ENCODE assay signal across 8 cellular contexts in genomic region chr1:28882009-28882628, GRCh38. TPM values are rescaled to one million over a fixed set of nuclear protein-coding genes. Genes with fewer than 3 reads are reported as not detected.
DNase-seq lines count a peak whose midpoint lies in the region; ATAC-seq and TF ChIP-seq lines count a peak whose summit lies in the region.

No MANE protein-coding gene starts in this region.

- H3K27ac ChIP-seq in body of pancreas (peak overlapping the region in 2 of 4 donors; percentile 9 to 10), iPS DF 6.9 (ENCODE audit: low read length) (no peak overlapping the region)

- H3K4me1 ChIP-seq in body of pancreas, result peaks cover 35% of the 10 kb centered on the region
- peaks cover 13% of the 10 kb centered on the region for H3K4me1 ChIP-seq in iPS DF 6.9 (ENCODE audit: control insufficient read depth, insufficient read depth, low read length)

- no peak for TF ChIP-seq POLR2A in body of pancreas (IDR thresholded peaks at IDR 0.05)

- intact Hi-C loops in body of pancreas (cut with DNase I), result no loop called here

- H3K27me3 ChIP-seq in body of pancreas (no peaks in the 10 kb centered on the region), iPS DF 6.9 (ENCODE audit: control insufficient read depth, insufficient read depth, low read length) (no peaks in the 10 kb centered on the region)

- ATAC-seq in GM21619 (IDR thresholded peaks at IDR 0.05; ENCODE audit: unreplicated experiment) (peak; percentile 37), body of pancreas (peak; percentile 69), HG02623 (IDR thresholded peaks at IDR 0.05; ENCODE audit: unreplicated experiment) (no peak)

- no peaks in the 10 kb centered on the region for H3K9me3 ChIP-seq in body of pancreas
- no peaks in the 10 kb centered on the region for H3K9me3 ChIP-seq in iPS DF 6.9 (ENCODE audit: control insufficient read depth, insufficient read depth, low read length)

- peak; percentile 93 for TF ChIP-seq CTCF in AG04449 (IDR thresholded peaks at IDR 0.05; ENCODE audit: insufficient read depth, low read length, missing control alignments)
- TF ChIP-seq CTCF in body of pancreas (IDR thresholded peaks at IDR 0.05), result peak; percentile 65 to 99 (median 98)

- H3K36me3 ChIP-seq in body of pancreas (replicated peaks in 1 of 2; ENCODE audit: insufficient read depth in 1 of 2, low read depth in 2 of 2), result no peaks in the 10 kb centered on the region
- H3K36me3 ChIP-seq in iPS DF 6.9 (ENCODE audit: control insufficient read depth, insufficient read depth, low read length), result no peaks in the 10 kb centered on the region

- CTCF ChIA-PET in AG04449 (lab: Yijun Ruan, JAX), result interaction anchor here (0.6 to 13.4 kb wide), 56 partner anchors 9 to 1825 kb away, joined by 3 to 1100 read pairs (median 4); partner anchors contain the start of genes SRSF4 and TMEM200B

- no peak overlapping the region for H3K4me3 ChIP-seq in AG04449 (ENCODE audit: low read depth, low read length)
- H3K4me3 ChIP-seq in body of pancreas, result no peak overlapping the region
- H3K4me3 ChIP-seq in iPS DF 6.9 (ENCODE audit: low read length), result no peak overlapping the region

- DNase-seq in AG04449 (ENCODE audit: low read depth, low spot score), result peak; percentile 40
- peak; percentile 95 for DNase-seq in NCI-H2171 (lab: John Stamatoyannopoulos, UW)
- DNase-seq in UCSD-AML1 (lab: John Stamatoyannopoulos, UW; ENCODE audit: unreplicated experiment), result peak; percentile 82
- DNase-seq in body of pancreas, result peak; percentile 91 to 93 (median 92)
- peak; percentile 96 for DNase-seq in iPS DF 6.9 (ENCODE audit: low read depth, low spot score)
- peak; percentile 66 to 80 for DNase-seq in stimulated activated CD4-positive, alpha-beta T cell treated with anti-CD3 and anti-CD28 coated beads, Interleukin-12 subunit alpha, Interleukin-12 subunit beta, amount 100 ng/mL, for 24 hours (ENCODE audit: low read depth in 2 of 2)

- POLR2A ChIA-PET in AG04449 (lab: Yijun Ruan, JAX), result interaction anchor here (0.6 to 0.9 kb wide), 2 partner anchors 152 to 186 kb away, joined by 3 to 5 read pairs; no protein-coding TSS in a partner anchor

- 23 to 34% methylated on average over 13 of the region's 13 CpGs for WGBS in body of pancreas, 2 donors
- WGBS in iPS DF 6.9 (ENCODE audit: insufficient coverage, insufficient read length), result no CpG with 5 or more reads among the region's 13 CpGs

RNA-seq across cellular contexts. Expression of gene EPB41, which starts 32.2 kb away (rescaled TPM):
- 10 to 100 TPM; 45.8 to 54.7 TPM for total RNA-seq in body of pancreas

Comparison
In these comparisons a context has a peak if more than half of its experiments do, and no peak if none do; other contexts are left out.
1. DNase-seq: peak in every context shown above with its lines; median percentile 96 in iPS DF 6.9; 95 in NCI-H2171; 92 in body of pancreas; 82 in UCSD-AML1; 73 in stimulated activated CD4-positive, alpha-beta T cell treated with anti-CD3 and anti-CD28 coated beads, Interleukin-12 subunit alpha, Interleukin-12 subunit beta, amount 100 ng/mL, for 24 hours; 40 in AG04449.